7 cellular contexts compared by ENCODE assay signal in genomic region chr4:44354172-44354571, GRCh38.
"Had no signal": no experiment of that assay in that cellular context is flagged by ENCODE, and none has a peak within 500 bp of the region (broad histone marks: within the 10 kb centered on the region; RNA-seq: fewer than 3 reads in every experiment).

No MANE protein-coding gene starts in this region.

- H3K27ac Mint-ChIP-seq: IgD-negative memory B cell had no signal

- ATAC-seq: HepG2, K562 had no signal

- H3K36me3 Mint-ChIP-seq: IgD-negative memory B cell had no signal

- H3K4me3 Mint-ChIP-seq: IgD-negative memory B cell had no signal

- H3K4me1 Mint-ChIP-seq: IgD-negative memory B cell had no signal

- H3K27me3 Mint-ChIP-seq: IgD-negative memory B cell had no signal

- H3K4me3 ChIP-seq: K562 had no signal

- DNase-seq: IMR-90, KBM-7, KG1 had no signal

- H3K27ac ChIP-seq: HL-60 had no signal
